ENCODE assay signal across 2 cellular contexts in genomic region chr3:160668454-160668853, GRCh38.
TF ChIP-seq lines count a peak whose summit lies in the region.

No MANE protein-coding gene starts in this region.

TF ChIP-seq in H1, 55 proteins besides CTCF, POLR2A, EP300 and RAD21:
- no peak for TF ChIP-seq USF2 (IDR thresholded peaks at IDR 0.05; ENCODE audit: low read length)
- TF ChIP-seq POLR2AphosphoS5 (IDR thresholded peaks at IDR 0.05; ENCODE audit: low read depth, low read length) = no peak
- TF ChIP-seq SRF (IDR thresholded peaks at IDR 0.05; ENCODE audit: low read depth, low read length) = no peak
- TF ChIP-seq CBX8 (IDR thresholded peaks at IDR 0.05; ENCODE audit: borderline replicate concordance, low read depth, low read length) = no peak
- no peak for TF ChIP-seq TEAD4 (IDR thresholded peaks at IDR 0.05; ENCODE audit: low read depth, low read length)
- no peak for TF ChIP-seq POU5F1 (IDR thresholded peaks at IDR 0.05; ENCODE audit: low read depth, low read length)
- TF ChIP-seq ZNF274 (IDR thresholded peaks at IDR 0.05; ENCODE audit: borderline replicate concordance, extremely low read depth, low read length) = no peak
- TF ChIP-seq SP4 (IDR thresholded peaks at IDR 0.05; ENCODE audit: low read length) = no peak
- TF ChIP-seq ATF3 (IDR thresholded peaks at IDR 0.05; ENCODE audit: insufficient read depth, low read depth, low read length) = no peak
- no peak for TF ChIP-seq SIRT6 (IDR thresholded peaks at IDR 0.05; ENCODE audit: low read length)
- TF ChIP-seq RFX5 (IDR thresholded peaks at IDR 0.05; ENCODE audit: borderline replicate concordance, low read depth, low read length) = no peak
- no peak for TF ChIP-seq SAP30 (IDR thresholded peaks at IDR 0.05; ENCODE audit: insufficient read depth, insufficient replicate concordance, low read length)
- TF ChIP-seq TBP (IDR thresholded peaks at IDR 0.05; ENCODE audit: low read depth, low read length) = no peak
- no peak for TF ChIP-seq ASH2L (IDR thresholded peaks at IDR 0.05; ENCODE audit: low read length)
- no peak for TF ChIP-seq TAF1 (IDR thresholded peaks at IDR 0.05; ENCODE audit: low read depth, low read length)

TF ChIP-seq in WTC11, 78 proteins besides CTCF, POLR2A, EP300 and RAD21 (continued from another document):
- no peak for TF ChIP-seq ARID4B (CRISPR knock-in tag; IDR thresholded peaks at IDR 0.05; ENCODE audit: borderline replicate concordance)
- no peak for TF ChIP-seq ZNF396 (CRISPR knock-in tag; IDR thresholded peaks at IDR 0.05; ENCODE audit: borderline replicate concordance)
- TF ChIP-seq ELF4 (CRISPR knock-in tag; IDR thresholded peaks at IDR 0.05; ENCODE audit: low read depth) = no peak
- TF ChIP-seq NR3C1 (CRISPR knock-in tag; conservative IDR thresholded peaks at IDR 0.05; ENCODE audit: low read depth) = no peak
